In genomic region chr2:27921880-27922589, GRCh38 we compare ENCODE assay signal across 20 cellular contexts. TPM values are rescaled to one million over a fixed set of nuclear protein-coding genes. Genes with fewer than 3 reads are reported as not detected.
DNase-seq lines count a peak whose midpoint lies in the region; ATAC-seq and TF ChIP-seq lines count a peak whose summit lies in the region.
"Had no signal": no experiment of that assay in that cellular context is flagged by ENCODE, and none has a peak within 500 bp of the region (broad histone marks: within the 10 kb centered on the region; RNA-seq: fewer than 3 reads in every experiment).

No MANE protein-coding gene starts in this region.

- ATAC-seq in GM21423 (IDR thresholded peaks at IDR 0.05; ENCODE audit: unreplicated experiment) = no peak
- ATAC-seq: activated CD4-positive, alpha-beta T cell treated with anti-CD3 and anti-CD28 coated beads for 36 hours; naive thymus-derived CD8-positive, alpha-beta T cell; Panc1 had no signal

- no peak overlapping the region for H3K4ac ChIP-seq in mesenchymal stem cell (ENCODE audit: low read depth in 1 of 2, low read length in 2 of 2)

- no peak overlapping the region for H2AK5ac ChIP-seq in mesenchymal stem cell (ENCODE audit: low read length, severe bottlenecking)

- H2BK15ac ChIP-seq in mesenchymal stem cell (ENCODE audit: low read depth, poor library complexity, severe bottlenecking) = no peak overlapping the region

- no peak overlapping the region for H2BK5ac ChIP-seq in mesenchymal stem cell (ENCODE audit: low read depth, low read length, poor library complexity, severe bottlenecking)

- no peak overlapping the region for H4K91ac ChIP-seq in mesenchymal stem cell (ENCODE audit: low read length)

- no peak overlapping the region for H3K9ac ChIP-seq in mesenchymal stem cell (ENCODE audit: low read length)
- H3K9ac ChIP-seq: parathyroid adenoma had no signal

- H2AFZ ChIP-seq in mesenchymal stem cell (ENCODE audit: low read depth, low read length) = no peak overlapping the region
- H2AFZ ChIP-seq: parathyroid adenoma had no signal

- H3K4me2 ChIP-seq in mesenchymal stem cell (ENCODE audit: low read length, poor library complexity, severe bottlenecking) = no peak overlapping the region

- no peak overlapping the region for H3K4me3 ChIP-seq in epithelial cell of proximal tubule (ENCODE audit: low read depth, low read length)
- H3K4me3 ChIP-seq in mesenchymal stem cell (ENCODE audit: insufficient read depth in 1 of 2, low read depth in 1 of 2, low read length in 2 of 2) = no peak overlapping the region
- H3K4me3 ChIP-seq in stomach = no peak overlapping the region

- 50% methylated on average over 2 of the region's 6 CpGs for WGBS in mesenchymal stem cell
- 40 to 70% (median 61%) methylated on average over 6 of the region's 6 CpGs for WGBS in stomach, 5 donors

- H3K9me3 ChIP-seq in mesenchymal stem cell (ENCODE audit: control insufficient read depth, low read length) (no peaks in the 10 kb centered on the region), stomach (no peaks in the 10 kb centered on the region)

- DNase-seq in LoVo (ENCODE audit: low spot score) = peak; percentile 60
- DNase-seq in epithelial cell of proximal tubule (ENCODE audit: low read depth) = peak; percentile 98
- DNase-seq in mesenchymal stem cell = no peak
- no peak for DNase-seq in stomach
- no peak for DNase-seq in NCI-H2227 (lab: John Stamatoyannopoulos, UW; ENCODE audit: unreplicated experiment)
- DNase-seq in NCI-H526 (lab: John Stamatoyannopoulos, UW) = no peak
- DNase-seq: activated CD4-positive, alpha-beta T cell treated with anti-CD3 and anti-CD28 coated beads for 36 hours; amygdala; CD4-positive, alpha-beta T cell; DMS53; HFFc6; MM.1S; naive thymus-derived CD8-positive, alpha-beta T cell; NCI-H1436; NCI-H510A; stimulated activated CD8-positive, alpha-beta memory T cell treated with anti-CD3 and anti-CD28 coated beads, Interleukin-4, amount 100 ng/mL, for 48 hours; trophoblast cell had no signal

- H3K36me3 ChIP-seq in mesenchymal stem cell (ENCODE audit: control insufficient read depth in 1 of 2, insufficient read depth in 2 of 2, low read depth in 1 of 2, low read length in 2 of 2) (peaks cover 0 to 5% of the 10 kb centered on the region in 2 experiments), stomach (no peaks in the 10 kb centered on the region)

- no peak overlapping the region for H3K14ac ChIP-seq in mesenchymal stem cell (ENCODE audit: low read length in 2 of 2)

- H3K27ac ChIP-seq in mesenchymal stem cell (ENCODE audit: low read length, poor library complexity, severe bottlenecking) (peak overlapping the region; percentile 74), stomach (peak overlapping the region in 4 of 5 donors; percentile 32 to 77 (median 54))

- peaks cover 5% of the 10 kb centered on the region for H3K4me1 ChIP-seq in mesenchymal stem cell (ENCODE audit: control insufficient read depth, insufficient read depth, low read depth, low read length)
- peaks cover 0 to 56% (median 24%) of the 10 kb centered on the region in 4 donors for H3K4me1 ChIP-seq in stomach
- H3K4me1 ChIP-seq: parathyroid adenoma had no signal

- H2BK12ac ChIP-seq in mesenchymal stem cell (ENCODE audit: low read length in 2 of 2) = no peak overlapping the region

- peaks cover 20% of the 10 kb centered on the region for H3K79me1 ChIP-seq in mesenchymal stem cell (replicated peaks; ENCODE audit: low read length, poor library complexity, severe bottlenecking)

- no peak for TF ChIP-seq EP300 in stomach (IDR thresholded peaks at IDR 0.05)

- intact Hi-C loops in stomach (cut with DNase I; ENCODE audit: low total_unique reads) = no loop called here

- no peak overlapping the region for H4K8ac ChIP-seq in mesenchymal stem cell (ENCODE audit: low read length)

- H3K18ac ChIP-seq in mesenchymal stem cell (ENCODE audit: low read depth in 1 of 2, low read length in 2 of 2) = no peak overlapping the region

- H2BK120ac ChIP-seq in mesenchymal stem cell (ENCODE audit: low read depth, low read length) = no peak overlapping the region

- TF ChIP-seq CTCF in epithelial cell of proximal tubule (conservative IDR thresholded peaks at IDR 0.05; ENCODE audit: low read depth, low read length) (no peak), stomach (IDR thresholded peaks at IDR 0.05) (no peak)

- TF ChIP-seq POLR2A in stomach (IDR thresholded peaks at IDR 0.05) = no peak

- no peak overlapping the region for H3K23ac ChIP-seq in mesenchymal stem cell (ENCODE audit: low read length in 2 of 2)

- H3K27me3 ChIP-seq in mesenchymal stem cell (ENCODE audit: control insufficient read depth in 1 of 2, insufficient read depth in 1 of 2, low read length in 2 of 2) = no peaks in the 10 kb centered on the region
- no peaks in the 10 kb centered on the region for H3K27me3 ChIP-seq in stomach

RNA-seq across cellular contexts. Expression of gene BABAM2, which starts 31.5 kb away (rescaled TPM):
- total RNA-seq in epithelial cell of proximal tubule = 23.6 and 24.6 TPM in 2 replicates
- polyA plus RNA-seq in mesenchymal stem cell (2013, experiment 1 of 2) = 34.4 TPM
- 34.0 TPM for polyA plus RNA-seq in mesenchymal stem cell (2013, experiment 2 of 2)
- total RNA-seq in stomach = 10 to 100 TPM; 14.2 to 41.4 (median 24.1) TPM
- 10 to 100 TPM; 16.0 to 24.3 (median 16.2) TPM for polyA plus RNA-seq in stomach

RNA-seq across cellular contexts. Expression of gene RBKS, which starts 31.8 kb away (rescaled TPM):
- total RNA-seq in epithelial cell of proximal tubule (2.7 and 6.2 TPM in 2 replicates), stomach (1 to 10 TPM in 2 of 5 donors, not detected in 3; 2.7 to 2.9 TPM)
- 0.72 TPM for polyA plus RNA-seq in mesenchymal stem cell (2013, experiment 1 of 2)
- 0.67 TPM for polyA plus RNA-seq in mesenchymal stem cell (2013, experiment 2 of 2)
- polyA plus RNA-seq in stomach = 1 to 10 TPM in 2 of 3 donors, under 1 TPM in 1; 0.76 to 1.9 (median 1.4) TPM

Comparison
In these comparisons a context has a peak if more than half of its experiments do, and no peak if none do; other contexts are left out.
1. DNase-seq: peak in LoVo (single experiment) and epithelial cell of proximal tubule (single experiment); none in mesenchymal stem cell (single experiment), stomach (single experiment), NCI-H2227 (single experiment) and NCI-H526 (0 of 2).